1 cellular context compared by ENCODE assay signal in the genomic region with DNA sequence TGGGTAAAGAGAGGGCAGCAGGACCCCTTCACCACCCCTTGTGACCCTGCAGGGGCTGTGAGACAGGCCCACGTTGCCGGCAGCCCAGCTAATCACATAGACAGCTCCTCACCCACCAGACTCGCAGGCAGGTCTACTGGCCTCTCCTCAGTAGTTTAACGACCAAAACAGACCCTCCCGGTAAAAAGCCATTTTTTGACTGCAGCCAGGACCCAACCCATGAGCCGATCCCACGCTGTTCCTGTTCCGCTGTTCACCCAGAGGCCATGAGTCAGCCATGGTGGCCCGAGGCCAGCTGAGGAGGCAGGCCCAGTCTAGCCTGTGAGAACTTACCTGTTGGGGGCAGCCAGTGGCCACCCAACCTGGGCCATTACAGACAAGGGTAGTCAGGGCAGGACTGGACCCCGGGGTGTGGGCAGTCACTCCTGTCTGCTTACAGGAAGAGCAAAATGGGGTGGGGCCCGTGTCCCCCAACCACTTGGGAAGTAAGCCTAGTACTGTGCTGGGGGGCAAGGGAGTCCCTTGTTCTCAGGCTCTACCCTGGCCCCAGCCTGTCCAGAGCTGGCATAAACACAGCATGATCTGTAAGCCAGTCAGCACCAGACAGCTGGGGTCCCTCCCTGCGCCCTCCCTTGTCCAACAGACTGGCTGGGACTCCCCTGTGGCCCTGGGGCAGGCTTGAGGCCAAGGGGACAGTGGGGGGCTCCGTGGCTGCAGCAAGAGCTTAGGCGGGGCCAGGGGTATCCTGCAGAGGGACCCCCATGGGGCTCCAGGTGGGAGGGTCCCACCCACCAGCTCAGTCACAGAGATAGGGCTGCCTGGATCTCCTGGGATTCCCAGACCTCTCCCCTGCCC.
TF ChIP-seq lines count a peak whose summit lies in the region.

No MANE protein-coding gene starts in this region.

TF ChIP-seq in SK-N-SH, 30 proteins besides CTCF, POLR2A, EP300 and RAD21 (continued from another document):
- TF ChIP-seq, protein P1, sequence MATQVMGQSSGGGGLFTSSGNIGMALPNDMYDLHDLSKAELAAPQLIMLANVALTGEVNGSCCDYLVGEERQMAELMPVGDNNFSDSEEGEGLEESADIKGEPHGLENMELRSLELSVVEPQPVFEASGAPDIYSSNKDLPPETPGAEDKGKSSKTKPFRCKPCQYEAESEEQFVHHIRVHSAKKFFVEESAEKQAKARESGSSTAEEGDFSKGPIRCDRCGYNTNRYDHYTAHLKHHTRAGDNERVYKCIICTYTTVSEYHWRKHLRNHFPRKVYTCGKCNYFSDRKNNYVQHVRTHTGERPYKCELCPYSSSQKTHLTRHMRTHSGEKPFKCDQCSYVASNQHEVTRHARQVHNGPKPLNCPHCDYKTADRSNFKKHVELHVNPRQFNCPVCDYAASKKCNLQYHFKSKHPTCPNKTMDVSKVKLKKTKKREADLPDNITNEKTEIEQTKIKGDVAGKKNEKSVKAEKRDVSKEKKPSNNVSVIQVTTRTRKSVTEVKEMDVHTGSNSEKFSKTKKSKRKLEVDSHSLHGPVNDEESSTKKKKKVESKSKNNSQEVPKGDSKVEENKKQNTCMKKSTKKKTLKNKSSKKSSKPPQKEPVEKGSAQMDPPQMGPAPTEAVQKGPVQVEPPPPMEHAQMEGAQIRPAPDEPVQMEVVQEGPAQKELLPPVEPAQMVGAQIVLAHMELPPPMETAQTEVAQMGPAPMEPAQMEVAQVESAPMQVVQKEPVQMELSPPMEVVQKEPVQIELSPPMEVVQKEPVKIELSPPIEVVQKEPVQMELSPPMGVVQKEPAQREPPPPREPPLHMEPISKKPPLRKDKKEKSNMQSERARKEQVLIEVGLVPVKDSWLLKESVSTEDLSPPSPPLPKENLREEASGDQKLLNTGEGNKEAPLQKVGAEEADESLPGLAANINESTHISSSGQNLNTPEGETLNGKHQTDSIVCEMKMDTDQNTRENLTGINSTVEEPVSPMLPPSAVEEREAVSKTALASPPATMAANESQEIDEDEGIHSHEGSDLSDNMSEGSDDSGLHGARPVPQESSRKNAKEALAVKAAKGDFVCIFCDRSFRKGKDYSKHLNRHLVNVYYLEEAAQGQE (IDR thresholded peaks at IDR 0.05; ENCODE audit: low read depth, low read length), result no peak
- TF ChIP-seq TEAD4 (IDR thresholded peaks at IDR 0.05; ENCODE audit: borderline replicate concordance, insufficient read depth), result no peak
- no peak for TF ChIP-seq SIN3A (IDR thresholded peaks at IDR 0.05; ENCODE audit: borderline replicate concordance, low read depth, low read length)
